ENCODE assay signal across 8 cellular contexts in genomic region chr10:119655566-119656001, GRCh38. TPM values are rescaled to one million over a fixed set of nuclear protein-coding genes. Genes with fewer than 3 reads are reported as not detected.
DNase-seq lines count a peak whose midpoint lies in the region; ATAC-seq and TF ChIP-seq lines count a peak whose summit lies in the region.

No MANE protein-coding gene starts in this region.

- H3K27ac ChIP-seq in KOPT-K1 (ENCODE audit: low read depth, low read length, poor library complexity, severe bottlenecking), result peak overlapping the region; percentile 87

- TF ChIP-seq CTCF in epithelial cell of proximal tubule (conservative IDR thresholded peaks at IDR 0.05; ENCODE audit: low read depth, low read length), result no peak

- DNase-seq in activated CD8-positive, alpha-beta memory T cell treated with anti-CD3 and anti-CD28 coated beads, Interleukin-2, amount 50 U/mL, for 48 hours, result peak; percentile 68
- DNase-seq in epithelial cell of proximal tubule (ENCODE audit: low read depth) (no peak), renal cortical epithelial cell (ENCODE audit: low read depth) (peak; percentile 47), germinal center (ENCODE audit: low spot score) (no peak), NCI-H1048 (lab: John Stamatoyannopoulos, UW) (no peak), NCI-H2196 treated with DMSO at 0.1 percent for 48 hours (lab: John Stamatoyannopoulos, UW; ENCODE audit: unreplicated experiment) (no peak)

- no peak for ATAC-seq in GM18519 (IDR thresholded peaks at IDR 0.05; ENCODE audit: low FRiP score, unreplicated experiment)

- H3K36me3 ChIP-seq in KOPT-K1 (ENCODE audit: insufficient read depth, low read length), result peaks cover 43% of the 10 kb centered on the region

- no peaks in the 10 kb centered on the region for H3K9me3 ChIP-seq in KOPT-K1 (ENCODE audit: insufficient read depth, low read length, poor library complexity, severe bottlenecking)

- H3K4me3 ChIP-seq in epithelial cell of proximal tubule (ENCODE audit: low read depth, low read length), result peak overlapping the region; percentile 89

RNA-seq across cellular contexts. Expression of gene BAG3, which starts 4.4 kb away (rescaled TPM):
- total RNA-seq in epithelial cell of proximal tubule, result 39.1 and 55.1 TPM in 2 replicates
- 6.3 and 26.8 TPM in 2 replicates for total RNA-seq in renal cortical epithelial cell

RNA-seq across cellular contexts. Expression of gene TIAL1, which starts 58.8 kb away (rescaled TPM):
- 43.8 and 50.5 TPM in 2 replicates for total RNA-seq in epithelial cell of proximal tubule
- total RNA-seq in renal cortical epithelial cell, result 22.9 and 103 TPM in 2 replicates

Comparison
In these comparisons a context has a peak if more than half of its experiments do, and no peak if none do; other contexts are left out.
1. DNase-seq: peak in activated CD8-positive, alpha-beta memory T cell treated with anti-CD3 and anti-CD28 coated beads, Interleukin-2, amount 50 U/mL, for 48 hours (single experiment) and renal cortical epithelial cell (single experiment); none in epithelial cell of proximal tubule (single experiment), germinal center (single experiment), NCI-H1048 (single experiment) and NCI-H2196 treated with DMSO at 0.1 percent for 48 hours (single experiment).